ENCODE assay signal across 8 cellular contexts in genomic region chr19:7533281-7533819, GRCh38. TPM values are rescaled to one million over a fixed set of nuclear protein-coding genes. Genes with fewer than 3 reads are reported as not detected.
DNase-seq lines count a peak whose midpoint lies in the region; ATAC-seq and TF ChIP-seq lines count a peak whose summit lies in the region.

No MANE protein-coding gene starts in this region.

- no peaks in the 10 kb centered on the region for H3K9me3 Mint-ChIP-seq in CD8-positive, alpha-beta memory T cell

- intact Hi-C loops in Panc1 (cut with micrococcal nuclease; ENCODE audit: unreplicated experiment), result no loop called here
- intact Hi-C loops in upper lobe of right lung (cut with DNase I), result no loop called here

- peak overlapping the region; percentile 31 for H3K27ac ChIP-seq in CD8-positive, alpha-beta memory T cell (ENCODE audit: low read depth, low read length)
- H3K27ac ChIP-seq in Panc1 (ENCODE audit: low read length) (peak overlapping the region; percentile 84), mucosa of rectum (ENCODE audit: low read depth in 2 of 2, low read length in 2 of 2) (peak overlapping the region; percentile 65 to 95), upper lobe of right lung (peak overlapping the region; percentile 88)

- peak overlapping the region in 3 of 8 donors; percentile 36 to 93 (median 66) for H3K27ac Mint-ChIP-seq in CD8-positive, alpha-beta memory T cell

- H3K36me3 Mint-ChIP-seq in CD8-positive, alpha-beta memory T cell, result peaks cover 0 to 46% (median 2%) of the 10 kb centered on the region in 3 donors

- H3K4me1 ChIP-seq in CD8-positive, alpha-beta memory T cell (ENCODE audit: insufficient read depth, low read length), result peaks cover 13% of the 10 kb centered on the region
- 0 out of 2 replicates have a peak, but pooled peaks cover 7% of the 10 kb centered on the region for H3K4me1 ChIP-seq in Panc1 (ENCODE audit: control insufficient read depth, insufficient read depth, low read length)
- peaks cover 10 to 12% of the 10 kb centered on the region in 2 donors for H3K4me1 ChIP-seq in mucosa of rectum (ENCODE audit: control insufficient read depth in 2 of 2, insufficient read depth in 2 of 2, low read length in 2 of 2)
- peaks cover 11% of the 10 kb centered on the region for H3K4me1 ChIP-seq in upper lobe of right lung

- POLR2A ChIA-PET in CD8-positive, alpha-beta memory T cell (lab: Charles Lee), result no interaction called here
- POLR2A ChIA-PET in Panc1 (lab: Charles Lee), result no interaction called here

- in situ Hi-C loops in Panc1 (cut with HindIII; ENCODE audit: low pct_unique_long_range_greater_than_20kb, low sequenced_read_pairs), result no loop called here

- H3K4me3 ChIP-seq in CD8-positive, alpha-beta memory T cell (ENCODE audit: low read length), result peak overlapping the region; percentile 97
- peak overlapping the region; percentile 78 to 83 for H3K4me3 ChIP-seq in Panc1 (ENCODE audit: low read depth in 2 of 2, low read length in 2 of 2)
- H3K4me3 ChIP-seq in mucosa of rectum (ENCODE audit: low read length in 2 of 2), result peak overlapping the region; percentile 91 to 97
- H3K4me3 ChIP-seq in upper lobe of right lung, result peak overlapping the region; percentile 97

- H3K9ac ChIP-seq in mucosa of rectum (ENCODE audit: low read depth in 1 of 2, low read length in 2 of 2), result peak overlapping the region in 1 of 2 donors; percentile 67

- ATAC-seq in Panc1 (no peak), upper lobe of right lung (no peak), GM18907 (IDR thresholded peaks at IDR 0.05; ENCODE audit: unreplicated experiment) (no peak), GM21526 (IDR thresholded peaks at IDR 0.05; ENCODE audit: low FRiP score, unreplicated experiment) (no peak)

- no peak for DNase-seq in CD8-positive, alpha-beta memory T cell
- no peak for DNase-seq in Panc1 (ENCODE audit: low read depth, low spot score)
- peak; percentile 36 for DNase-seq in epidermal melanocyte (ENCODE audit: insufficient read length, low spot score)
- DNase-seq in upper lobe of right lung, result peak; percentile 84
- DNase-seq in activated gamma-delta T cell (lab: John Stamatoyannopoulos, UW), result no peak

- no peaks in the 10 kb centered on the region for H3K27me3 ChIP-seq in CD8-positive, alpha-beta memory T cell (ENCODE audit: insufficient read depth, low read length, poor library complexity, severe bottlenecking)
- H3K27me3 ChIP-seq in Panc1 (ENCODE audit: control insufficient read depth, insufficient read depth, low read length) (no peaks in the 10 kb centered on the region), mucosa of rectum (ENCODE audit: control insufficient read depth in 2 of 2, insufficient read depth in 2 of 2, low read length in 2 of 2) (no peaks in the 10 kb centered on the region), upper lobe of right lung (no peaks in the 10 kb centered on the region)

- BruUV-seq in Panc1 (replicated peaks; lab: Mats Ljungman, UMichigan), result no TSS peak

- H3K4me3 Mint-ChIP-seq in CD8-positive, alpha-beta memory T cell, result peak overlapping the region; percentile 94 to 97 (median 95)

- TF ChIP-seq CTCF in Panc1 (IDR thresholded peaks at IDR 0.05), result no peak
- TF ChIP-seq CTCF in upper lobe of right lung (IDR thresholded peaks at IDR 0.05), result no peak

- H3K9me3 ChIP-seq in CD8-positive, alpha-beta memory T cell (ENCODE audit: low read length), result no peaks in the 10 kb centered on the region
- H3K9me3 ChIP-seq in Panc1 (ENCODE audit: control insufficient read depth, insufficient read depth, low read depth, low read length), result no peaks in the 10 kb centered on the region
- no peaks in the 10 kb centered on the region for H3K9me3 ChIP-seq in mucosa of rectum (ENCODE audit: control insufficient read depth in 2 of 2, low read length in 2 of 2)
- H3K9me3 ChIP-seq in upper lobe of right lung, result no peaks in the 10 kb centered on the region

- CTCF ChIA-PET in CD8-positive, alpha-beta memory T cell (lab: Charles Lee), result interaction anchor here (2.3 to 5.5 kb wide), 2 partner anchors 11 to 35 kb away, joined by 5 to 35 read pairs; partner anchors contain the start of gene MCOLN1
- CTCF ChIA-PET in Panc1 (lab: Charles Lee), result no interaction called here

- H3K4me1 Mint-ChIP-seq in CD8-positive, alpha-beta memory T cell, result peaks cover 16 to 31% (median 20%) of the 10 kb centered on the region in 3 donors

- no peaks in the 10 kb centered on the region for H3K36me3 ChIP-seq in CD8-positive, alpha-beta memory T cell (ENCODE audit: insufficient read depth, low read length)
- H3K36me3 ChIP-seq in Panc1 (ENCODE audit: control insufficient read depth, insufficient read depth, low read length) (peaks cover 8% of the 10 kb centered on the region; the same call in 1 of the 2 replicates), mucosa of rectum (ENCODE audit: control insufficient read depth in 2 of 2, insufficient read depth in 2 of 2, low read length in 2 of 2) (peaks cover 3 to 14% of the 10 kb centered on the region in 2 donors), upper lobe of right lung (peaks cover 45% of the 10 kb centered on the region)

- no peaks in the 10 kb centered on the region for H3K27me3 Mint-ChIP-seq in CD8-positive, alpha-beta memory T cell

RNA-seq across cellular contexts. Expression of gene PNPLA6, which starts 2.2 kb away (rescaled TPM):
- total RNA-seq in CD8-positive, alpha-beta memory T cell, result 100 to 1,000 TPM; 112 to 117 TPM
- polyA plus RNA-seq in CD8-positive, alpha-beta memory T cell, result 17.1 TPM
- total RNA-seq in Panc1 (2021; ENCODE audit: unreplicated experiment) (176 TPM), upper lobe of right lung (190 TPM)
- polyA plus RNA-seq in Panc1 (2012; ENCODE audit: insufficient read length), result 299 TPM

RNA-seq across cellular contexts. Expression of gene MCOLN1, which starts 10.9 kb away (rescaled TPM):
- total RNA-seq in CD8-positive, alpha-beta memory T cell, result 10 to 100 TPM; 19.4 to 19.6 TPM
- 11.6 TPM for polyA plus RNA-seq in CD8-positive, alpha-beta memory T cell
- 28.0 TPM for total RNA-seq in Panc1 (2021; ENCODE audit: unreplicated experiment)
- 27.6 TPM for polyA plus RNA-seq in Panc1 (2012; ENCODE audit: insufficient read length)
- total RNA-seq in upper lobe of right lung, result 55.0 TPM

RNA-seq across cellular contexts. Expression of gene ZNF358, which starts 17.4 kb away (rescaled TPM):
- total RNA-seq in CD8-positive, alpha-beta memory T cell, result 1 to 10 TPM; 7.6 to 8.9 TPM
- polyA plus RNA-seq in CD8-positive, alpha-beta memory T cell, result 2.5 TPM
- total RNA-seq in Panc1 (2021; ENCODE audit: unreplicated experiment), result 30.2 TPM
- 56.0 TPM for polyA plus RNA-seq in Panc1 (2012; ENCODE audit: insufficient read length)
- 56.9 TPM for total RNA-seq in upper lobe of right lung

RNA-seq across cellular contexts. Expression of gene PEX11G, which starts 44.5 kb away (rescaled TPM):
- under 1 TPM; 0.94 to 0.95 TPM for total RNA-seq in CD8-positive, alpha-beta memory T cell
- 1.7 TPM for polyA plus RNA-seq in CD8-positive, alpha-beta memory T cell
- total RNA-seq in Panc1 (2021; ENCODE audit: unreplicated experiment), result 2.9 TPM
- 8.1 TPM for polyA plus RNA-seq in Panc1 (2012; ENCODE audit: insufficient read length)
- 3.6 TPM for total RNA-seq in upper lobe of right lung

Comparison
In these comparisons a context has a peak if more than half of its experiments do, and no peak if none do; other contexts are left out.
1. DNase-seq: peak in epidermal melanocyte (single experiment) and upper lobe of right lung (single experiment); none in CD8-positive, alpha-beta memory T cell (0 of 5), Panc1 (single experiment) and activated gamma-delta T cell (single experiment).
2. H3K27ac ChIP-seq: peak in every context shown above with its lines; median percentile 88 in upper lobe of right lung; 84 in Panc1; 80 in mucosa of rectum; 31 in CD8-positive, alpha-beta memory T cell.
3. Peak in every context shown above with its lines, with median percentiles within 50 percentile points of each other: H3K4me3 ChIP-seq.